1 cellular context compared by ENCODE assay signal in the genomic region with DNA sequence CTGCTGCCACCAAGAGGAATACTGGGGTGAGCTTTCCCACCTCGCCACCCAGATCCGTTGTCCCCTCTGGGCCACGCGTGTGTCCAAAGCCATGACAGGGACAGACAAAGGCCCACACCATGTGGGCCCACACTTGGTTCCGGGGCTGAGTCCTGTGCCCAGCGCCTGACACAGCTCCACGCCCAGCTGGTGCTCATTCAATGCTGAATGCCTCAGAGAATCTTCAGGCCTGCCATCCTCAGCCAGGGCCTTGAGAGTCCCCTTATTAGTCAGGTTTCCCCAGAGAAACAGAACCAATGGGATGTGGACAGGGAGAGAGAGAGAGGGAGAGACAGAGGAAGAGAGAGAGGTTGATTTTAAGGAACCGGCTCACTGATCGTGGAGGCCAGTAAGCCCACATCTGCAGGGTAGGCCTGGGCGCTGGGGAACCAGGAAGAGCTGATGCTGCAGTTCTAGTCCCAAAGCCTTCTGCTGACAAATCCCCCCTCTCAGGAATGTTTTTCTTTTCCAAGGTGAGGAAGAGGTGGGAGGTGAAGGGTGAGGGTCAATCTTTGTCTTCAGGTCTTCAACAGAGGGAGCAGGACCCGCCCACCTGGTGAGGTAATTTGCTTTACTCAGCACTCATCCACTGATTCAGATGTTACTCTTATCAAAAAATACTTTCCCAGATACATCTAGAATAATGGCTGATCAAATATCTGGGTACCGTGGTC.
TF ChIP-seq lines count a peak whose summit lies in the region.

No MANE protein-coding gene starts in this region.

TF ChIP-seq in HepG2, 621 proteins besides CTCF, POLR2A, EP300 and RAD21:
- TF ChIP-seq TBX2 (CRISPR knock-in tag; IDR thresholded peaks at IDR 0.05; ENCODE audit: borderline replicate concordance) (no peak), MAFK (conservative IDR thresholded peaks at IDR 0.05 in 1 of 2, IDR thresholded peaks at IDR 0.05 in 1 of 2; ENCODE audit: low read length in 2 of 2) (peak in 1 of 2 experiments; percentile 46; a peak in 2 of 4 replicates)
